ENCODE assay signal across 10 cellular contexts in genomic region chr2:37827911-37828411, GRCh38.
DNase-seq lines count a peak whose midpoint lies in the region; ATAC-seq and TF ChIP-seq lines count a peak whose summit lies in the region.
"Had no signal": no experiment of that assay in that cellular context is flagged by ENCODE, and none has a peak within 500 bp of the region (broad histone marks: within the 10 kb centered on the region; RNA-seq: fewer than 3 reads in every experiment).

No MANE protein-coding gene starts in this region.

- H3K27me3 Mint-ChIP-seq in Caco-2 (ENCODE audit: insufficient read depth, unreplicated experiment) (no peaks in the 10 kb centered on the region), chondrocyte (ENCODE audit: low read depth) (no peaks in the 10 kb centered on the region), glutamatergic neuron (ENCODE audit: unreplicated experiment) (peaks cover 2% of the 10 kb centered on the region)
- H3K27me3 Mint-ChIP-seq: activated naive CD8-positive, alpha-beta T cell treated with anti-CD3 and anti-CD28 coated beads, Interleukin-2, amount 10 ng/mL, durations not matched to agents 7 days and 5 days had no signal

- H3K27ac Mint-ChIP-seq in Caco-2 (ENCODE audit: unreplicated experiment) (peak overlapping the region; percentile 86), chondrocyte (ENCODE audit: unreplicated experiment) (peak overlapping the region; percentile 73), glutamatergic neuron (ENCODE audit: unreplicated experiment) (no peak overlapping the region)
- H3K27ac Mint-ChIP-seq: activated naive CD8-positive, alpha-beta T cell treated with anti-CD3 and anti-CD28 coated beads, Interleukin-2, amount 10 ng/mL, durations not matched to agents 7 days and 5 days had no signal

- intact Hi-C loops in Caco-2 (cut with micrococcal nuclease; ENCODE audit: unreplicated experiment) = loop anchor here (1.0 to 2.0 kb wide), 6 partner anchors 15 to 258 kb away; no protein-coding TSS in a partner anchor

- CTCF ChIA-PET in Caco-2 (lab: Charles Lee) = interaction anchor here (0.7 to 1.6 kb wide), 2 partner anchors 49 to 413 kb away, joined by 6 to 15 read pairs; no protein-coding TSS in a partner anchor

- H3K4me3 Mint-ChIP-seq in Caco-2 (ENCODE audit: unreplicated experiment) (peak overlapping the region; percentile 20), chondrocyte (ENCODE audit: unreplicated experiment) (no peak overlapping the region), glutamatergic neuron (ENCODE audit: unreplicated experiment) (no peak overlapping the region)
- H3K4me3 Mint-ChIP-seq: activated naive CD8-positive, alpha-beta T cell treated with anti-CD3 and anti-CD28 coated beads, Interleukin-2, amount 10 ng/mL, durations not matched to agents 7 days and 5 days had no signal

- peak; percentile 68 to 79 for DNase-seq in Caco-2
- DNase-seq in MG63 = peak; percentile 60
- DNase-seq in chondrocyte (ENCODE audit: low spot score) = no peak
- DNase-seq in myocyte (ENCODE audit: low read depth) = peak; percentile 93
- no peak for DNase-seq in effector CD8-positive, alpha-beta T cell (lab: John Stamatoyannopoulos, UW)
- DNase-seq in glutamatergic neuron = no peak
- DNase-seq in cerebellar nuclear complex (lab: John Stamatoyannopoulos, UW) = no peak
- DNase-seq: activated naive CD8-positive, alpha-beta T cell treated with anti-CD3 and anti-CD28 coated beads, Interleukin-2, amount 10 ng/mL, durations not matched to agents 7 days and 5 days; stimulated activated naive CD4-positive, alpha-beta T cell treated with Interleukin-2 at 50 U/mL for 16 hours had no signal

- H3K4me1 ChIP-seq in Caco-2 = peaks cover 56% of the 10 kb centered on the region

- H3K36me3 Mint-ChIP-seq in Caco-2 (ENCODE audit: insufficient read depth, unreplicated experiment) (no peaks in the 10 kb centered on the region), chondrocyte (ENCODE audit: low read depth) (no peaks in the 10 kb centered on the region), glutamatergic neuron (ENCODE audit: unreplicated experiment) (no peaks in the 10 kb centered on the region)
- H3K36me3 Mint-ChIP-seq: activated naive CD8-positive, alpha-beta T cell treated with anti-CD3 and anti-CD28 coated beads, Interleukin-2, amount 10 ng/mL, durations not matched to agents 7 days and 5 days had no signal

- H3K27me3 ChIP-seq in Caco-2 (replicated peaks; ENCODE audit: control insufficient read depth, insufficient read depth, low read length) (no peaks in the 10 kb centered on the region), MG63 (no peaks in the 10 kb centered on the region)

- POLR2A ChIA-PET in Caco-2 (lab: Charles Lee) = interaction anchor here (0.6 to 1.1 kb wide), 2 partner anchors 155 to 447 kb away, joined by 7 read pairs; no protein-coding TSS in a partner anchor

- H3K36me3 ChIP-seq in Caco-2 (ENCODE audit: control insufficient read depth, insufficient read depth, low read length) (no peaks in the 10 kb centered on the region), MG63 (no peaks in the 10 kb centered on the region)

- H3K4me1 Mint-ChIP-seq in Caco-2 (ENCODE audit: low read depth, unreplicated experiment) (peaks cover 31% of the 10 kb centered on the region), chondrocyte (ENCODE audit: low read depth) (peaks cover 53% of the 10 kb centered on the region), glutamatergic neuron (ENCODE audit: low read depth, unreplicated experiment) (peaks cover 18% of the 10 kb centered on the region)

- no peak for ATAC-seq in GM18858 (IDR thresholded peaks at IDR 0.05; ENCODE audit: unreplicated experiment)

- no peak overlapping the region for H3K4me3 ChIP-seq in Caco-2 (ENCODE audit: low read depth, low read length)
- no peak overlapping the region for H3K4me3 ChIP-seq in MG63

- H3K9me3 Mint-ChIP-seq in Caco-2 (ENCODE audit: unreplicated experiment) (no peaks in the 10 kb centered on the region), chondrocyte (ENCODE audit: low read depth) (no peaks in the 10 kb centered on the region), glutamatergic neuron (ENCODE audit: unreplicated experiment) (no peaks in the 10 kb centered on the region)
- H3K9me3 Mint-ChIP-seq: activated naive CD8-positive, alpha-beta T cell treated with anti-CD3 and anti-CD28 coated beads, Interleukin-2, amount 10 ng/mL, durations not matched to agents 7 days and 5 days had no signal

- no peak for TF ChIP-seq CTCF in Caco-2 (IDR thresholded peaks at IDR 0.05; ENCODE audit: insufficient read depth in 1 of 2, low read depth in 1 of 2, low read length in 1 of 2, severe bottlenecking in 1 of 2, unreplicated experiment in 1 of 2)
- no peak for TF ChIP-seq CTCF in chondrocyte (IDR thresholded peaks at IDR 0.05)
- no peak for TF ChIP-seq CTCF in glutamatergic neuron (IDR thresholded peaks at IDR 0.05; ENCODE audit: partially characterized antibody, unreplicated experiment)

- BruUV-seq in Caco-2 (replicated peaks; lab: Mats Ljungman, UMichigan) = no TSS peak

- H3K9me3 ChIP-seq in Caco-2 (no peaks in the 10 kb centered on the region), MG63 (no peaks in the 10 kb centered on the region)

Comparison
In these comparisons a context has a peak if more than half of its experiments do, and no peak if none do; other contexts are left out.
1. DNase-seq: peak in Caco-2 (2 of 2), MG63 (single experiment) and myocyte (single experiment); none in chondrocyte (single experiment), effector CD8-positive, alpha-beta T cell (single experiment), glutamatergic neuron (single experiment) and cerebellar nuclear complex (0 of 2).